23 cellular contexts compared by ENCODE assay signal in genomic region chr17:73324711-73325526, GRCh38. TPM values are rescaled to one million over a fixed set of nuclear protein-coding genes. Genes with fewer than 3 reads are reported as not detected.
DNase-seq lines count a peak whose midpoint lies in the region; ATAC-seq and TF ChIP-seq lines count a peak whose summit lies in the region.
"Had no signal": no experiment of that assay in that cellular context is flagged by ENCODE, and none has a peak within 500 bp of the region (broad histone marks: within the 10 kb centered on the region; RNA-seq: fewer than 3 reads in every experiment).

No MANE protein-coding gene starts in this region.

- H3K4me1 ChIP-seq in BLaER1 treated with 17β-estradiol and CSF1 and Interleukin-3, amounts not matched to agents 10 nM and 100 nM: peaks cover 8 to 25% (median 22%) of the 10 kb centered on the region in 10 experiments; a peak in 17 of 20 replicates
- H3K4me1 ChIP-seq in mesenchymal stem cell (ENCODE audit: control insufficient read depth, insufficient read depth, low read depth, low read length) (peaks cover 11% of the 10 kb centered on the region), stomach (peaks cover 0 to 12% (median 10%) of the 10 kb centered on the region in 4 donors), body of pancreas (no peaks in the 10 kb centered on the region), spleen (peaks cover 0 to 6% (median 0%) of the 10 kb centered on the region in 6 donors)

- no peak for TF ChIP-seq POLR2A in stomach (IDR thresholded peaks at IDR 0.05)
- no peak for TF ChIP-seq POLR2A in body of pancreas (IDR thresholded peaks at IDR 0.05)
- TF ChIP-seq POLR2A in spleen (IDR thresholded peaks at IDR 0.05): no peak

- no peak overlapping the region for H2BK120ac ChIP-seq in mesenchymal stem cell (ENCODE audit: low read depth, low read length)

- peak overlapping the region; percentile 57 for H4K91ac ChIP-seq in mesenchymal stem cell (ENCODE audit: low read length)

- H3K14ac ChIP-seq in mesenchymal stem cell (ENCODE audit: low read length in 2 of 2): no peak overlapping the region

- H3K9me3 ChIP-seq in BLaER1 treated with 17β-estradiol and CSF1 and Interleukin-3, amounts not matched to agents 10 nM and 100 nM (replicated peaks in 1 of 11): peaks cover 0 to 5% (median 0%) of the 10 kb centered on the region in 11 experiments; a peak in 2 of 22 replicates
- no peaks in the 10 kb centered on the region for H3K9me3 ChIP-seq in mesenchymal stem cell (ENCODE audit: control insufficient read depth, low read length)
- peaks cover 0 to 7% (median 0%) of the 10 kb centered on the region in 4 donors for H3K9me3 ChIP-seq in stomach
- no peaks in the 10 kb centered on the region for H3K9me3 ChIP-seq in body of pancreas
- H3K9me3 ChIP-seq in spleen: peaks cover 0 to 6% (median 0%) of the 10 kb centered on the region in 8 donors
- H3K9me3 ChIP-seq: SJCRH30 had no signal

- H2BK5ac ChIP-seq in mesenchymal stem cell (ENCODE audit: low read depth, low read length, poor library complexity, severe bottlenecking): no peak overlapping the region

- H4K8ac ChIP-seq in mesenchymal stem cell (ENCODE audit: low read length): peak overlapping the region; percentile 69

- H3K79me1 ChIP-seq in mesenchymal stem cell (replicated peaks; ENCODE audit: low read length, poor library complexity, severe bottlenecking): no peaks in the 10 kb centered on the region

- POLR2A ChIA-PET in WTC11 (lab: Charles Lee): no interaction called here

- DNase-seq in WTC11 (ENCODE audit: low spot score): no peak
- no peak for DNase-seq in mesenchymal stem cell
- no peak for DNase-seq in stomach
- no peak for DNase-seq in body of pancreas
- no peak for DNase-seq in spleen
- DNase-seq in substantia nigra (lab: John Stamatoyannopoulos, UW): no peak
- DNase-seq: activated CD4-positive, alpha-beta T cell treated with anti-CD3 and anti-CD28 coated beads, Interleukin-2, amount 50 U/mL, for 4 hours; activated CD8-positive, alpha-beta memory T cell treated with anti-CD3 and anti-CD28 coated beads, Interleukin-2, amount 50 U/mL, for 48 hours; activated effector memory CD4-positive, alpha-beta T cell treated with Interleukin-2 at 50 U/mL for 16 hours; activated naive CD8-positive, alpha-beta T cell treated with anti-CD3 and anti-CD28 coated beads, Interleukin-2, amount 50 U/mL, for 24 hours; CD8-positive, alpha-beta memory T cell; central memory CD4-positive, alpha-beta T cell; foreskin melanocyte; left colon; NCI-H1930; NCI-H226; SJCRH30; T-helper 2 cell had no signal

- H3K36me3 ChIP-seq in BLaER1 treated with 17β-estradiol and CSF1 and Interleukin-3, amounts not matched to agents 10 nM and 100 nM: no peaks in the 10 kb centered on the region
- H3K36me3 ChIP-seq in mesenchymal stem cell (ENCODE audit: control insufficient read depth in 1 of 2, insufficient read depth in 2 of 2, low read depth in 1 of 2, low read length in 2 of 2): no peaks in the 10 kb centered on the region
- H3K36me3 ChIP-seq in stomach: no peaks in the 10 kb centered on the region
- H3K36me3 ChIP-seq in body of pancreas (replicated peaks in 1 of 2; ENCODE audit: insufficient read depth in 1 of 2, low read depth in 2 of 2): no peaks in the 10 kb centered on the region
- H3K36me3 ChIP-seq in spleen: no peaks in the 10 kb centered on the region
- H3K36me3 ChIP-seq: SJCRH30 had no signal

- H3K36me3 Mint-ChIP-seq in WTC11: no peaks in the 10 kb centered on the region
- H3K36me3 Mint-ChIP-seq: CD8-positive, alpha-beta memory T cell; natural killer cell treated with Interleukin-12 subunit alpha and Interleukin-12 subunit beta and Interleukin-15 and Interleukin-18, amount 100 ng/mL, for 72 hours had no signal

- H3K27ac ChIP-seq in BLaER1 treated with 17β-estradiol and CSF1 and Interleukin-3, amounts not matched to agents 10 nM and 100 nM: no peak overlapping the region
- no peak overlapping the region for H3K27ac ChIP-seq in mesenchymal stem cell (ENCODE audit: low read length, poor library complexity, severe bottlenecking)
- H3K27ac ChIP-seq in stomach: peak overlapping the region in 4 of 5 donors; percentile 26 to 58 (median 32)
- H3K27ac ChIP-seq in body of pancreas: peak overlapping the region in 1 of 4 donors; percentile 11
- no peak overlapping the region for H3K27ac ChIP-seq in spleen
- H3K27ac ChIP-seq in substantia nigra (ENCODE audit: low read depth, low read length, poor library complexity, severe bottlenecking): no peak overlapping the region
- H3K27ac ChIP-seq: KMS-11, SJCRH30, VCaP had no signal

- no peak for TF ChIP-seq CTCF in WTC11 (IDR thresholded peaks at IDR 0.05)
- TF ChIP-seq CTCF in stomach (IDR thresholded peaks at IDR 0.05): no peak
- TF ChIP-seq CTCF in body of pancreas (IDR thresholded peaks at IDR 0.05): no peak
- TF ChIP-seq CTCF in spleen (IDR thresholded peaks at IDR 0.05 in 8 of 11, conservative IDR thresholded peaks at IDR 0.05 in 3 of 11): no peak

- 68% methylated on average over 17 of the region's 17 CpGs for WGBS in mesenchymal stem cell
- WGBS in stomach, 5 donors: 67 to 75% (median 71%) methylated on average over 17 of the region's 17 CpGs
- 59 to 65% methylated on average over 13 to 17 of the region's 17 CpGs for WGBS in body of pancreas, 2 donors
- 71 to 77% (median 72%) methylated on average over 17 of the region's 17 CpGs for WGBS in spleen, 5 donors

- peak; percentile 39 for ATAC-seq in WTC11
- ATAC-seq in body of pancreas: no peak
- no peak for ATAC-seq in HG03039 (IDR thresholded peaks at IDR 0.05; ENCODE audit: unreplicated experiment)
- ATAC-seq: activated naive CD8-positive, alpha-beta T cell treated with anti-CD3 and anti-CD28 coated beads, Interleukin-2, amount 50 U/mL, for 24 hours; left colon; natural killer cell treated with Interleukin-12 subunit alpha and Interleukin-12 subunit beta and Interleukin-15 and Interleukin-18, amount 100 ng/mL, for 72 hours had no signal

- H3K9ac ChIP-seq in BLaER1 treated with 17β-estradiol and CSF1 and Interleukin-3, amounts not matched to agents 10 nM and 100 nM: no peak overlapping the region
- peak overlapping the region; percentile 79 for H3K9ac ChIP-seq in mesenchymal stem cell (ENCODE audit: low read length)
- H3K9ac ChIP-seq: KMS-11 had no signal

- peaks cover 32% of the 10 kb centered on the region for H3K4me1 Mint-ChIP-seq in WTC11
- H3K4me1 Mint-ChIP-seq: activated naive CD8-positive, alpha-beta T cell treated with anti-CD3 and anti-CD28 coated beads, Interleukin-2, amount 50 U/mL, for 24 hours; CD8-positive, alpha-beta memory T cell had no signal

- H3K4me2 ChIP-seq in BLaER1 treated with 17β-estradiol and CSF1 and Interleukin-3, amounts not matched to agents 10 nM and 100 nM: peak overlapping the region; percentile 2 to 72 (median 59); a peak in 19 of 22 replicates
- H3K4me2 ChIP-seq in mesenchymal stem cell (ENCODE audit: low read length, poor library complexity, severe bottlenecking): no peak overlapping the region
- H3K4me2 ChIP-seq: KMS-11 had no signal

- peak overlapping the region; percentile 6; the same call in 1 of the 2 replicates for H3K4me3 Mint-ChIP-seq in WTC11
- H3K4me3 Mint-ChIP-seq: activated naive CD8-positive, alpha-beta T cell treated with anti-CD3 and anti-CD28 coated beads, Interleukin-2, amount 50 U/mL, for 24 hours; CD8-positive, alpha-beta memory T cell; natural killer cell treated with Interleukin-12 subunit alpha and Interleukin-12 subunit beta and Interleukin-15 and Interleukin-18, amount 100 ng/mL, for 72 hours had no signal

- no peaks in the 10 kb centered on the region for H3K9me3 Mint-ChIP-seq in WTC11
- H3K9me3 Mint-ChIP-seq: activated naive CD8-positive, alpha-beta T cell treated with anti-CD3 and anti-CD28 coated beads, Interleukin-2, amount 50 U/mL, for 24 hours; natural killer cell treated with Interleukin-12 subunit alpha and Interleukin-12 subunit beta and Interleukin-15 and Interleukin-18, amount 100 ng/mL, for 72 hours had no signal

- no peak overlapping the region for H2AK5ac ChIP-seq in mesenchymal stem cell (ENCODE audit: low read length, severe bottlenecking)

- TF ChIP-seq EP300 in stomach (IDR thresholded peaks at IDR 0.05): no peak

- peak overlapping the region; percentile 33 for H2BK15ac ChIP-seq in mesenchymal stem cell (ENCODE audit: low read depth, poor library complexity, severe bottlenecking)

- H2AFZ ChIP-seq in mesenchymal stem cell (ENCODE audit: low read depth, low read length): no peak overlapping the region

- H3K18ac ChIP-seq in mesenchymal stem cell (ENCODE audit: low read depth in 1 of 2, low read length in 2 of 2): peak overlapping the region; percentile 55 to 68

- CTCF ChIA-PET in WTC11 (lab: Charles Lee): interaction anchor here (0.6 to 1.4 kb wide), 4 partner anchors 11 to 91 kb away, joined by 3 to 4 read pairs (median 3); no protein-coding TSS in a partner anchor

- H3K27me3 Mint-ChIP-seq in WTC11 (ENCODE audit: low read depth): peaks cover 8% of the 10 kb centered on the region

- H2BK12ac ChIP-seq in mesenchymal stem cell (ENCODE audit: low read length in 2 of 2): peak overlapping the region; percentile 12 to 21

- intact Hi-C loops in stomach (cut with DNase I; ENCODE audit: low total_unique reads) (no loop called here), body of pancreas (cut with DNase I) (no loop called here), spleen (cut with DNase I; ENCODE audit: low total_unique reads) (no loop called here)

- H3K4ac ChIP-seq in mesenchymal stem cell (ENCODE audit: low read depth in 1 of 2, low read length in 2 of 2): peak overlapping the region in 1 of 2 experiments; percentile 60

- no peak overlapping the region for H3K23ac ChIP-seq in mesenchymal stem cell (ENCODE audit: low read length in 2 of 2)

- peak overlapping the region; percentile 16; the same call in 1 of the 2 replicates for H3K27ac Mint-ChIP-seq in WTC11
- H3K27ac Mint-ChIP-seq: activated naive CD8-positive, alpha-beta T cell treated with anti-CD3 and anti-CD28 coated beads, Interleukin-2, amount 50 U/mL, for 24 hours; CD8-positive, alpha-beta memory T cell; natural killer cell treated with Interleukin-12 subunit alpha and Interleukin-12 subunit beta and Interleukin-15 and Interleukin-18, amount 100 ng/mL, for 72 hours had no signal

- H3K4me3 ChIP-seq in BLaER1 treated with 17β-estradiol and CSF1 and Interleukin-3, amounts not matched to agents 10 nM and 100 nM: no peak overlapping the region
- H3K4me3 ChIP-seq in mesenchymal stem cell (ENCODE audit: insufficient read depth in 1 of 2, low read depth in 1 of 2, low read length in 2 of 2): peak overlapping the region in 1 of 2 experiments; percentile 3
- no peak overlapping the region for H3K4me3 ChIP-seq in stomach
- H3K4me3 ChIP-seq in body of pancreas: no peak overlapping the region
- no peak overlapping the region for H3K4me3 ChIP-seq in spleen
- H3K4me3 ChIP-seq: SJCRH30 had no signal

- no peaks in the 10 kb centered on the region for H3K27me3 ChIP-seq in BLaER1 treated with 17β-estradiol and CSF1 and Interleukin-3, amounts not matched to agents 10 nM and 100 nM
- H3K27me3 ChIP-seq in mesenchymal stem cell (ENCODE audit: control insufficient read depth in 1 of 2, insufficient read depth in 1 of 2, low read length in 2 of 2) (no peaks in the 10 kb centered on the region), stomach (peaks cover 0 to 6% (median 0%) of the 10 kb centered on the region in 3 donors), body of pancreas (no peaks in the 10 kb centered on the region), spleen (replicated peaks in 1 of 7) (peaks cover 0 to 32% (median 0%) of the 10 kb centered on the region in 7 donors)

- no peaks in the 10 kb centered on the region for H4K20me1 ChIP-seq in BLaER1 treated with 17β-estradiol and CSF1 and Interleukin-3, amounts not matched to agents 10 nM and 100 nM

RNA-seq across cellular contexts. Expression of gene CDC42EP4, which starts 13.1 kb away (rescaled TPM):
- 17.0 to 18.8 TPM (median 18.4 TPM) in 3 replicates for total RNA-seq in WTC11 (2021)
- polyA plus RNA-seq in mesenchymal stem cell (2013, experiment 1 of 2): 26.3 TPM
- 26.1 TPM for polyA plus RNA-seq in mesenchymal stem cell (2013, experiment 2 of 2)
- total RNA-seq in stomach: 10 to 100 TPM; 44.6 to 93.3 (median 68.9) TPM
- polyA plus RNA-seq in stomach: 10 to 100 TPM; 23.2 to 38.3 (median 25.7) TPM
- total RNA-seq in body of pancreas: 10 to 100 TPM; 47.0 to 60.6 TPM
- 10 to 100 TPM; 31.9 to 69.6 (median 50.1) TPM for total RNA-seq in spleen
- polyA plus RNA-seq in spleen: 10 to 100 TPM in 2 of 3 donors, 1 to 10 TPM in 1; 7.9 to 14.0 (median 13.9) TPM

Comparison
In these comparisons a context has a peak if more than half of its experiments do, and no peak if none do; other contexts are left out.
1. H3K27ac ChIP-seq: peak in stomach (4 of 5); none in BLaER1 treated with 17β-estradiol and CSF1 and Interleukin-3, amounts not matched to agents 10 nM and 100 nM (0 of 11), mesenchymal stem cell (single experiment), spleen (0 of 8) and substantia nigra (single experiment).